1 cellular context compared by ENCODE assay signal in genomic region chr20:34310481-34311117, GRCh38.
TF ChIP-seq lines count a peak whose summit lies in the region.

No MANE protein-coding gene starts in this region.

TF ChIP-seq in WTC11, 78 proteins besides CTCF, POLR2A, EP300 and RAD21 (continued from another document):
- TF ChIP-seq IRF1 (CRISPR knock-in tag; IDR thresholded peaks at IDR 0.05) = no peak
- TF ChIP-seq CREB1 (CRISPR knock-in tag; IDR thresholded peaks at IDR 0.05) = no peak
- TF ChIP-seq ZSCAN18 (CRISPR knock-in tag; IDR thresholded peaks at IDR 0.05) = no peak
- TF ChIP-seq ATF6 (CRISPR knock-in tag; IDR thresholded peaks at IDR 0.05) = no peak
- no peak for TF ChIP-seq SP1 (CRISPR knock-in tag; conservative IDR thresholded peaks at IDR 0.05)
- no peak for TF ChIP-seq ARID4B (CRISPR knock-in tag; IDR thresholded peaks at IDR 0.05; ENCODE audit: borderline replicate concordance)
- TF ChIP-seq ZNF281 (CRISPR knock-in tag; IDR thresholded peaks at IDR 0.05) = no peak
- TF ChIP-seq GRHL2 (CRISPR knock-in tag; IDR thresholded peaks at IDR 0.05; ENCODE audit: insufficient replicate concordance, severe bottlenecking) = no peak
- no peak for TF ChIP-seq ZNF532 (CRISPR knock-in tag; IDR thresholded peaks at IDR 0.05; ENCODE audit: borderline replicate concordance)
- no peak for TF ChIP-seq AR (CRISPR knock-in tag; IDR thresholded peaks at IDR 0.05)
- no peak for TF ChIP-seq E2F1 (CRISPR knock-in tag; IDR thresholded peaks at IDR 0.05)
TF ChIP-seq in WTC11: peak in this region for 0.
